28 cellular contexts compared by ENCODE assay signal in genomic region chr13:68970532-68970931, GRCh38.
"Had no signal": no experiment of that assay in that cellular context is flagged by ENCODE, and none has a peak within 500 bp of the region (broad histone marks: within the 10 kb centered on the region; RNA-seq: fewer than 3 reads in every experiment).

No MANE protein-coding gene starts in this region.

- H3K9me3 ChIP-seq: esophagus squamous epithelium, ovary, psoas muscle, sigmoid colon, testis, tibial artery, upper lobe of left lung, uterus had no signal

- H3K36me3 Mint-ChIP-seq: memory B cell; stimulated activated memory B cell treated with anti-CD40 and anti-IgM and Interleukin-4, amounts not matched to agents 10 μg/mL and 1 μg/mL and 100 μg/mL, for 72 hours had no signal

- H3K27ac ChIP-seq: coronary artery, esophagus squamous epithelium, ovary, psoas muscle, sigmoid colon, testis, tibial artery, upper lobe of left lung, uterus had no signal

- H3K27me3 Mint-ChIP-seq: memory B cell; stimulated activated memory B cell treated with anti-CD40 and anti-IgM and Interleukin-4, amounts not matched to agents 10 μg/mL and 1 μg/mL and 100 μg/mL, for 72 hours had no signal

- ATAC-seq: left lobe of liver; natural killer cell; psoas muscle; right cardiac atrium; stimulated activated memory B cell treated with anti-CD40 and anti-IgM and Interleukin-4, amounts not matched to agents 10 μg/mL and 1 μg/mL and 100 μg/mL, for 72 hours; stimulated activated naive CD8-positive, alpha-beta T cell treated with anti-CD3 and anti-CD28 coated beads, Interleukin-15, Interleukin-2, amounts not matched to agents 100 U/mL and 50 U/mL, for 24 hours had no signal

- H3K4me3 ChIP-seq: coronary artery, esophagus squamous epithelium, lung, ovary, psoas muscle, sigmoid colon, testis, tibial artery, upper lobe of left lung, uterus had no signal

- FAIRE-seq: endometrium, kidney had no signal

- H3K36me3 ChIP-seq: esophagus squamous epithelium, ovary, sigmoid colon, tibial artery, upper lobe of left lung, uterus had no signal

- H3K27ac Mint-ChIP-seq: memory B cell; natural killer cell; stimulated activated memory B cell treated with anti-CD40 and anti-IgM and Interleukin-4, amounts not matched to agents 10 μg/mL and 1 μg/mL and 100 μg/mL, for 72 hours had no signal

- H3K27me3 ChIP-seq: esophagus squamous epithelium, ovary, sigmoid colon, testis, tibial artery, upper lobe of left lung, uterus had no signal

- H3K9me3 Mint-ChIP-seq: memory B cell; neural crest cell; stimulated activated memory B cell treated with anti-CD40 and anti-IgM and Interleukin-4, amounts not matched to agents 10 μg/mL and 1 μg/mL and 100 μg/mL, for 72 hours had no signal

- H3K4me1 ChIP-seq: esophagus squamous epithelium, psoas muscle, sigmoid colon, testis, tibial artery, upper lobe of left lung, uterus had no signal

- H3K4me1 Mint-ChIP-seq: memory B cell; natural killer cell; neural crest cell; stimulated activated memory B cell treated with anti-CD40 and anti-IgM and Interleukin-4, amounts not matched to agents 10 μg/mL and 1 μg/mL and 100 μg/mL, for 72 hours had no signal

- H3K4me3 Mint-ChIP-seq: memory B cell; natural killer cell; neural crest cell; stimulated activated memory B cell treated with anti-CD40 and anti-IgM and Interleukin-4, amounts not matched to agents 10 μg/mL and 1 μg/mL and 100 μg/mL, for 72 hours had no signal

- DNase-seq: dermis blood vessel endothelial cell; effector memory CD4-positive, alpha-beta T cell; erythroblast; esophagus squamous epithelium; foreskin melanocyte; hypothalamus; kidney; natural killer cell; nucleus accumbens; ovary; posterior cingulate gyrus; psoas muscle; right cardiac atrium; sigmoid colon; stimulated activated CD4-positive, alpha-beta T cell treated with anti-CD3 and anti-CD28 coated beads, Interleukin-4, amount 100 ng/mL, for 4 hours; stimulated activated naive CD8-positive, alpha-beta T cell treated with anti-CD3 and anti-CD28 coated beads, Interleukin-15, Interleukin-2, amounts not matched to agents 100 U/mL and 50 U/mL, for 24 hours; substantia nigra; testis; tibial artery; upper lobe of left lung; uterus had no signal
